Comparison of ENCODE assay signal across 1 cellular context in genomic region chr1:154326546-154327465, GRCh38.
TF ChIP-seq lines count a peak whose summit lies in the region.

No MANE protein-coding gene starts in this region.

TF ChIP-seq in A549, 52 proteins besides CTCF, POLR2A, EP300 and RAD21 (continued from another document):
- TF ChIP-seq FOSL2 (IDR thresholded peaks at IDR 0.05): no peak
- 0 out of 2 replicates have a peak, but pooled peaks have one; percentile 2 for TF ChIP-seq FOSL2 (CRISPR knock-in tag; IDR thresholded peaks at IDR 0.05)
- TF ChIP-seq KDM1A (IDR thresholded peaks at IDR 0.05; ENCODE audit: low read depth): no peak
- no peak for TF ChIP-seq CEBPB (IDR thresholded peaks at IDR 0.05)
- TF ChIP-seq MAZ (IDR thresholded peaks at IDR 0.05; ENCODE audit: borderline replicate concordance, low read depth, low read length): no peak
- no peak for TF ChIP-seq RCOR1 (IDR thresholded peaks at IDR 0.05; ENCODE audit: low read depth, low read length)
- no peak for TF ChIP-seq TP53 (CRISPR knock-in tag; IDR thresholded peaks at IDR 0.05)
- no peak for TF ChIP-seq FOXS1 (CRISPR knock-in tag; IDR thresholded peaks at IDR 0.05)
